In genomic region chr17:6555331-6556120, GRCh38 we compare ENCODE assay signal across 8 cellular contexts. TPM values are rescaled to one million over a fixed set of nuclear protein-coding genes. Genes with fewer than 3 reads are reported as not detected.
DNase-seq lines count a peak whose midpoint lies in the region; ATAC-seq and TF ChIP-seq lines count a peak whose summit lies in the region.

No MANE protein-coding gene starts in this region.

- no peaks in the 10 kb centered on the region for H3K9me3 Mint-ChIP-seq in nephron

- H3K36me3 Mint-ChIP-seq in nephron (ENCODE audit: low read depth): no peaks in the 10 kb centered on the region

- H3K4me3 Mint-ChIP-seq in nephron: peak overlapping the region; percentile 77 to 87 (median 84)

- H3K4me3 ChIP-seq in esophagus squamous epithelium: peak overlapping the region; percentile 60 to 90 (median 86)

- H3K27ac ChIP-seq in esophagus squamous epithelium: peak overlapping the region; percentile 87 to 97 (median 94)

- no peaks in the 10 kb centered on the region for H3K9me3 ChIP-seq in esophagus squamous epithelium

- peak in 2 of 4 donors; percentile 24 to 26 for TF ChIP-seq POLR2A in esophagus squamous epithelium (IDR thresholded peaks at IDR 0.05)

- no CpG with 5 or more reads among the region's 56 CpGs for WGBS in esophagus squamous epithelium, 2 donors

- intact Hi-C loops in esophagus squamous epithelium (cut with DNase I): loop anchor here (10.0 kb wide), 1 partner anchor 89 kb away; the partner anchor contains the start of genes KIAA0753 and TXNDC17

- peak overlapping the region in 2 of 3 experiments; percentile 59 to 81 for H3K27ac Mint-ChIP-seq in nephron

- peaks cover 37 to 86% (median 46%) of the 10 kb centered on the region in 3 donors for H3K4me1 ChIP-seq in esophagus squamous epithelium

- H3K27me3 Mint-ChIP-seq in nephron (ENCODE audit: low read depth): peaks cover 44% of the 10 kb centered on the region

- DNase-seq in GM13976 (ENCODE audit: low spot score): peak; percentile 48
- no peak for DNase-seq in esophagus squamous epithelium (lab: John Stamatoyannopoulos, UW)
- no peak for DNase-seq in 8988T
- DNase-seq in NCI-H1436 (lab: John Stamatoyannopoulos, UW): no peak

- H3K36me3 ChIP-seq in esophagus squamous epithelium: no peaks in the 10 kb centered on the region

- in situ Hi-C loops in GM13976 (cut with MboI; ENCODE audit: low sequenced_read_pairs, unreplicated experiment): no loop called here

- peaks cover 49% of the 10 kb centered on the region for H3K4me1 Mint-ChIP-seq in nephron

- peaks cover 0 to 28% (median 0%) of the 10 kb centered on the region in 4 donors for H3K27me3 ChIP-seq in esophagus squamous epithelium

- ATAC-seq in SK-N-SH treated with all-trans-retinoic acid at 6 μM for 48 hours: peak; percentile 57
- no peak for ATAC-seq in GM19395 (IDR thresholded peaks at IDR 0.05; ENCODE audit: unreplicated experiment)
- ATAC-seq in HG03025 (IDR thresholded peaks at IDR 0.05; ENCODE audit: low FRiP score, unreplicated experiment): no peak

- TF ChIP-seq CTCF in GM13976 (IDR thresholded peaks at IDR 0.05; ENCODE audit: borderline replicate concordance, control extremely low read depth, extremely low read depth, insufficient read depth, missing control alignments) (no peak), esophagus squamous epithelium (IDR thresholded peaks at IDR 0.05) (no peak), nephron (IDR thresholded peaks at IDR 0.05; ENCODE audit: unreplicated experiment in 3 of 3) (no peak)

TF ChIP-seq in SK-N-SH treated with all-trans-retinoic acid at 6 μM for 48 hours, 23 proteins besides CTCF, POLR2A, EP300 and RAD21:
- no peak for TF ChIP-seq CSDC2 (CRISPR knock-in tag; IDR thresholded peaks at IDR 0.05)
- no peak for TF ChIP-seq TOX (CRISPR knock-in tag; IDR thresholded peaks at IDR 0.05; ENCODE audit: borderline replicate concordance)
- no peak for TF ChIP-seq CSRNP3 (CRISPR knock-in tag; IDR thresholded peaks at IDR 0.05)
- no peak for TF ChIP-seq RARB (CRISPR knock-in tag; IDR thresholded peaks at IDR 0.05)

RNA-seq across cellular contexts. Expression of gene PITPNM3, which starts 0.8 kb away (rescaled TPM):
- 10 to 100 TPM; 14.0 to 33.4 (median 21.5) TPM for total RNA-seq in esophagus squamous epithelium
